Comparison of ENCODE assay signal across 19 cellular contexts in the genomic region with DNA sequence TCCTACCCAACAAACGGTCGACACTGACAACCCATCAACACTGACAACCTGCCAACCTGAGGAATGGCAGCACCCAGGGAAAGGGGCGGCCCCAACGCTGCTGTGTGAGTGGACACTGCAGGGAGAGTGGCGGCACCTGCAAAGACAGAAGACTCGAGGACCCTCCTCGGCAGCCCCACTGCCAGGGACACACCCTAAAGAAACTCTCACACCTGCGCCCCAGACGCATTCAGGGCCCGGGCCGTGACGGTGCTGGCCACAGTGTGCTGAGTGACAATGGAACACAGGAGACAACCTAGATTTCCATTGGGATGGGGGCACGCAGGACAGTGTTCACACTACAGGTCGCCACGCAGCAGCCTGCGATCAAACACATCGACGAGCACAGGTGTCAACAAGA. TPM values are rescaled to one million over a fixed set of nuclear protein-coding genes. Genes with fewer than 3 reads are reported as not detected.
A peak's percentile ranks its signal among the peaks of the same experiment; 100 is the strongest.
DNase-seq lines count a peak whose midpoint lies in the region; ATAC-seq and TF ChIP-seq lines count a peak whose summit lies in the region.
"Had no signal": no experiment of that assay in that cellular context is flagged by ENCODE, and none has a peak within 500 bp of the region (broad histone marks: within the 10 kb centered on the region; RNA-seq: fewer than 3 reads in every experiment).

No MANE protein-coding gene starts in this region.

- H3F3A ChIP-seq in MM.1S (ENCODE audit: insufficient read depth, low read length), result no peaks in the 10 kb centered on the region

- no peak overlapping the region for H3K9ac ChIP-seq in MM.1S (ENCODE audit: low read length)

- H2AFZ ChIP-seq in MM.1S (ENCODE audit: low read length), result no peak overlapping the region
- H2AFZ ChIP-seq: GM23338, PC-9 had no signal

- 91% methylated on average over 18 of the region's 18 CpGs for WGBS in esophagus muscularis mucosa
- WGBS in right cardiac atrium, result 70% methylated on average over 18 of the region's 18 CpGs
- 70 to 83% (median 72%) methylated on average over 18 of the region's 18 CpGs for WGBS in psoas muscle, 3 donors

- H3K79me2 ChIP-seq in MM.1S (ENCODE audit: low read length), result no peaks in the 10 kb centered on the region

- ATAC-seq in right cardiac atrium, result peak; percentile 4 to 5
- no peak for ATAC-seq in psoas muscle
- ATAC-seq: GM23338, HCT116 had no signal

- H3K9me3 ChIP-seq in esophagus muscularis mucosa, result no peaks in the 10 kb centered on the region
- H3K9me3 ChIP-seq in right cardiac atrium (ENCODE audit: control insufficient read depth, low read length), result no peaks in the 10 kb centered on the region
- no peaks in the 10 kb centered on the region for H3K9me3 ChIP-seq in psoas muscle
- H3K9me3 ChIP-seq in MM.1S (replicated peaks; ENCODE audit: insufficient read depth, low read length), result no peaks in the 10 kb centered on the region
- H3K9me3 ChIP-seq: SJCRH30 had no signal

- H3K4me1 ChIP-seq in esophagus muscularis mucosa (peaks cover 10 to 19% (median 12%) of the 10 kb centered on the region in 4 donors), right cardiac atrium (ENCODE audit: control insufficient read depth, insufficient read depth, low read length) (no peaks in the 10 kb centered on the region), psoas muscle (peaks cover 60% of the 10 kb centered on the region), MM.1S (ENCODE audit: low read length) (no peaks in the 10 kb centered on the region)
- H3K4me1 ChIP-seq: SJCRH30 had no signal

- TF ChIP-seq CTCF in VCaP (conservative IDR thresholded peaks at IDR 0.05) (no peak), esophagus muscularis mucosa (IDR thresholded peaks at IDR 0.05) (no peak), psoas muscle (IDR thresholded peaks at IDR 0.05) (no peak), MM.1S (IDR thresholded peaks at IDR 0.05; ENCODE audit: low read length) (no peak)

- H3K4me2 ChIP-seq in MM.1S (ENCODE audit: low read depth, low read length), result no peak overlapping the region
- H3K4me2 ChIP-seq: GM23338, PC-9 had no signal

- H3K27ac ChIP-seq in VCaP (peak overlapping the region; percentile 94), esophagus muscularis mucosa (replicated peaks in 1 of 4) (no peak overlapping the region), right cardiac atrium (ENCODE audit: low read length) (peak overlapping the region; percentile 60), psoas muscle (peak overlapping the region; percentile 98), MM.1S (ENCODE audit: low read length) (no peak overlapping the region)
- H3K27ac ChIP-seq: PC-9, SJCRH30 had no signal

- TF ChIP-seq POLR2A in esophagus muscularis mucosa (IDR thresholded peaks at IDR 0.05; ENCODE audit: low read depth), result no peak

- intact Hi-C loops in esophagus muscularis mucosa (cut with DNase I), result no loop called here
- intact Hi-C loops in right cardiac atrium (cut with DNase I), result no loop called here
- intact Hi-C loops in psoas muscle (cut with DNase I), result loop anchor here (2.0 to 5.0 kb wide), 3 partner anchors 39 to 75 kb away; no protein-coding TSS in a partner anchor

- H3K36me3 ChIP-seq in esophagus muscularis mucosa (no peaks in the 10 kb centered on the region), psoas muscle (ENCODE audit: insufficient read depth in 1 of 2, low read depth in 1 of 2) (no peaks in the 10 kb centered on the region), MM.1S (replicated peaks; ENCODE audit: insufficient read depth, low read length) (no peaks in the 10 kb centered on the region)
- H3K36me3 ChIP-seq: SJCRH30 had no signal

- no peaks in the 10 kb centered on the region for H3K9me2 ChIP-seq in MM.1S (replicated peaks; ENCODE audit: insufficient read depth, low read length)

- H4K20me1 ChIP-seq in MM.1S (ENCODE audit: insufficient read depth, low read length), result no peaks in the 10 kb centered on the region

- H3K27me3 ChIP-seq in esophagus muscularis mucosa (peaks cover 0 to 33% (median 7%) of the 10 kb centered on the region in 4 donors), right cardiac atrium (ENCODE audit: control insufficient read depth, insufficient read depth) (no peaks in the 10 kb centered on the region), psoas muscle (ENCODE audit: insufficient read depth in 3 of 3, low read length in 2 of 3) (peaks cover 0 to 11% (median 0%) of the 10 kb centered on the region in 3 donors), MM.1S (replicated peaks; ENCODE audit: insufficient read depth, low read length) (peaks cover 37% of the 10 kb centered on the region)

- H3K4me3 ChIP-seq in esophagus muscularis mucosa (no peak overlapping the region), right cardiac atrium (ENCODE audit: low read length) (no peak overlapping the region), psoas muscle (peak overlapping the region; percentile 74), MM.1S (ENCODE audit: low read length) (no peak overlapping the region)
- H3K4me3 ChIP-seq: GM23338, PC-9, SJCRH30 had no signal

- TF ChIP-seq EP300 in esophagus muscularis mucosa (IDR thresholded peaks at IDR 0.05), result no peak

- DNase-seq in esophagus muscularis mucosa (ENCODE audit: extremely low spot score) (peak; percentile 91), right cardiac atrium (no peak), psoas muscle (peak in 1 of 2 donors; percentile 52), NCI-H2171 (lab: John Stamatoyannopoulos, UW) (no peak), MM.1S (no peak), 8988T (no peak)
- DNase-seq: ACHN; CD8-positive, alpha-beta memory T cell; NCI-H1105 treated with DMSO at 0.1 percent for 48 hours; NCI-H1694; NCI-H2107; NCI-H2227 treated with DMSO at 0.1 percent for 48 hours; NCI-H524; NCI-H82; PC-9; SJCRH30 had no signal

RNA-seq across cellular contexts. Expression of a gene that starts 3.6 kb away (rescaled TPM):
- total RNA-seq in esophagus muscularis mucosa (1 to 10 TPM in 3 of 4 donors, under 1 TPM in 1; 0.50 to 2.0 (median 1.2) TPM), right cardiac atrium (100 to 1,000 TPM in 2 of 4 donors, 10 to 100 TPM in 2; 79.7 to 134 (median 106) TPM), psoas muscle (10 to 100 TPM; 50.0 to 81.4 (median 67.2) TPM)
- polyA plus RNA-seq in right cardiac atrium (105 TPM), psoas muscle (10 to 100 TPM; 14.5 to 24.3 (median 19.9) TPM)
- total RNA-seq: GM23338 had no signal
- polyA plus RNA-seq: CD8-positive, alpha-beta memory T cell; GM23338 had no signal

Comparison
In these comparisons a context has a peak if more than half of its experiments do, and no peak if none do; other contexts are left out.
1. H3K27ac ChIP-seq: peak in VCaP (single experiment), right cardiac atrium (single experiment) and psoas muscle (single experiment); none in esophagus muscularis mucosa (0 of 4) and MM.1S (single experiment).
2. ATAC-seq: peak in right cardiac atrium (2 of 2); none in psoas muscle (0 of 4).
3. RNA of a gene that starts 3.6 kb away (total RNA-seq): 79.7 to 134 TPM in right cardiac atrium and 50.0 to 81.4 TPM in psoas muscle; 0.50 to 2.0 TPM in esophagus muscularis mucosa; every median in the first group is over 10 times any median in the second.
4. intact Hi-C loops: an anchor here in psoas muscle (2.0 to 5.0 kb wide); none called in esophagus muscularis mucosa and right cardiac atrium.